Comparison of ENCODE assay signal across 12 cellular contexts in the genomic region with DNA sequence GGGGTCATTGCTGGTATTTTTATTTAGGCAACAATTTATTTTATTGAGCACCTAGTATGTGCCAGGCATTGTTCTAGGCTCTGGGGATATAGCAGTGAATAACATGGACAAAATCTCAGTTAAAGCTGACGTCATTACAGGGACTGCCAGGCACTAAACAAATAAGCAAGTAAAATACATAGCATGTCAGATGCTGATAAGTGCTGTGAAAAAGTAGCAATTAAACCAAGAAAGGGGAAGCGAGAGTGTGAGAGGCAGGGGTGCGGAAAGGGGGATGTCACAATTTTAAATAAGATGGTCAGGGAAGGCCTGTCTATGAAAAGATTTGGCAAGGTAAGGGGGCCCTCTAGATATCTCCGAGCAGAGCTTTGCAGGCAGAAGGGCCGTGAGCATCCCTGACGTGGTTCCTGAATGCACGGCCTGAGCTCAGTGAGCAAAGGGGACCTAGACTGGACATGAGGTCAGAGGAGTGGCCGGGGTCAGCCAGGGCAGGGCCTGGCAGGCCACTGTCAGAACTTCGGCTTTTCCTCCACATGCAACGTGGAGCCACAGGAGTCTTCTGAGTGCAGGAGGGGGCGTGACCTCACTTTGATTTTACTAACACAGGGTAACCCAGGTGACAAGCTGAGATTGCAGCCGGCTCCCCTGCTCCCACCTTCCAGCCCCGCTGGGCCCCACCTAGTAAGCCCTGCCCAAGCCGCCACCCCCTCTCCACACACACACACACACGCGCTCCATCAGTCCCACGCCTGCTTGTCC. TPM values are rescaled to one million over a fixed set of nuclear protein-coding genes. Genes with fewer than 3 reads are reported as not detected.
DNase-seq lines count a peak whose midpoint lies in the region; ATAC-seq and TF ChIP-seq lines count a peak whose summit lies in the region.
"Had no signal": no experiment of that assay in that cellular context is flagged by ENCODE, and none has a peak within 500 bp of the region (broad histone marks: within the 10 kb centered on the region; RNA-seq: fewer than 3 reads in every experiment).

No MANE protein-coding gene starts in this region.

- no peaks in the 10 kb centered on the region for H3K36me3 Mint-ChIP-seq in GM23338 (ENCODE audit: low read depth)

- peaks cover 14% of the 10 kb centered on the region for H3K4me1 Mint-ChIP-seq in GM23338

- no peak for TF ChIP-seq CTCF in GM23338 (conservative IDR thresholded peaks at IDR 0.05; ENCODE audit: low read depth in 2 of 2)
- TF ChIP-seq CTCF in fibroblast of the aortic adventitia (IDR thresholded peaks at IDR 0.05; ENCODE audit: insufficient read depth, low read length): no peak
- TF ChIP-seq CTCF in left lung (IDR thresholded peaks at IDR 0.05): no peak

- intact Hi-C loops in left lung (cut with DNase I): no loop called here

- no peaks in the 10 kb centered on the region for H3K79me2 ChIP-seq in GM23338 (replicated peaks; ENCODE audit: insufficient read depth)

- peaks cover 8% of the 10 kb centered on the region for H3K4me1 ChIP-seq in GM23338 (ENCODE audit: insufficient read depth)
- peaks cover 0 to 64% of the 10 kb centered on the region in 2 donors for H3K4me1 ChIP-seq in left lung

- DNase-seq in GM23338 (ENCODE audit: low spot score) (no peak), KBM-7 (peak; percentile 73), fibroblast of the aortic adventitia (ENCODE audit: low read depth) (peak; percentile 43), NCI-H2196 treated with DMSO at 0.1 percent for 48 hours (lab: John Stamatoyannopoulos, UW; ENCODE audit: unreplicated experiment) (no peak), left lung (no peak)
- DNase-seq: activated effector memory CD4-positive, alpha-beta T cell treated with Interleukin-2 at 50 U/mL for 16 hours; cerebellar nuclear complex; stimulated activated naive CD4-positive, alpha-beta T cell had no signal

- H3K27me3 ChIP-seq in GM23338 (ENCODE audit: insufficient read depth) (no peaks in the 10 kb centered on the region), left lung (peaks cover 0 to 77% of the 10 kb centered on the region in 2 donors)

- H3K9me2 ChIP-seq in GM23338 (ENCODE audit: insufficient read depth): no peaks in the 10 kb centered on the region

- H3K36me3 ChIP-seq in GM23338 (ENCODE audit: insufficient read depth): no peaks in the 10 kb centered on the region
- H3K36me3 ChIP-seq in left lung: no peaks in the 10 kb centered on the region
- H3K36me3 ChIP-seq: gastroesophageal sphincter had no signal

- no peak overlapping the region for H2AFZ ChIP-seq in GM23338

- no peak overlapping the region for H3K4me2 ChIP-seq in GM23338

- H3K9me3 ChIP-seq in left lung: no peaks in the 10 kb centered on the region

- no peaks in the 10 kb centered on the region for H3F3A ChIP-seq in GM23338 (replicated peaks; ENCODE audit: low read depth)

- no peak overlapping the region for H3K4me3 Mint-ChIP-seq in GM23338

- H3K9me3 Mint-ChIP-seq in GM23338: no peaks in the 10 kb centered on the region

- H3K27me3 Mint-ChIP-seq in GM23338 (ENCODE audit: insufficient read depth, low read depth, poor library complexity): peaks cover 12% of the 10 kb centered on the region

- H3K27ac ChIP-seq in GM23338 (ENCODE audit: low read depth) (no peak overlapping the region), left lung (peak overlapping the region in 1 of 2 donors; percentile 37)
- H3K27ac ChIP-seq: gastroesophageal sphincter had no signal

- ATAC-seq in GM18498 (IDR thresholded peaks at IDR 0.05; ENCODE audit: unreplicated experiment): peak; percentile 50
- peak; percentile 48 for ATAC-seq in GM23338
- no peak for ATAC-seq in GM18909 (IDR thresholded peaks at IDR 0.05; ENCODE audit: poor library complexity, unreplicated experiment)
- no peak for ATAC-seq in GM18870 (IDR thresholded peaks at IDR 0.05; ENCODE audit: unreplicated experiment)
- ATAC-seq in left lung: no peak
- ATAC-seq: gastroesophageal sphincter had no signal

- H3K4me3 ChIP-seq in GM23338 (no peak overlapping the region), fibroblast of the aortic adventitia (ENCODE audit: low read depth, low read length) (no peak overlapping the region), left lung (no peak overlapping the region)
- H3K4me3 ChIP-seq: gastroesophageal sphincter had no signal

- in situ Hi-C loops in KBM-7 (cut with MboI; ENCODE audit: low pct_unique_long_range_greater_than_20kb, low sequenced_read_pairs): no loop called here

- no peaks in the 10 kb centered on the region for H4K20me1 ChIP-seq in GM23338 (replicated peaks; ENCODE audit: insufficient read depth)

- H3K27ac Mint-ChIP-seq in GM23338: no peak overlapping the region

TF ChIP-seq in GM23338, 12 proteins besides CTCF, POLR2A, EP300 and RAD21 (continues in another document):
- TF ChIP-seq CREB1 (CRISPR knock-in tag; IDR thresholded peaks at IDR 0.05; ENCODE audit: low read depth) (no peak), REST (IDR thresholded peaks at IDR 0.05; ENCODE audit: unreplicated experiment) (no peak)

RNA-seq across cellular contexts. Expression of gene SIRPA, which starts 24.2 kb away (rescaled TPM):
- total RNA-seq in GM23338 (2014; rRNA removed; shearing (Covaris generic)): 2.9 and 4.2 TPM in 2 replicates
- polyA plus RNA-seq in GM23338 (2016; fragmentation: Nextera tagmentation; extraction: Ambion mirVana): 1.2 and 1.5 TPM in 2 replicates
- 12.2 and 18.3 TPM in 2 replicates for total RNA-seq in fibroblast of the aortic adventitia (ENCODE audit: low replicate concordance)
- 100 to 1,000 TPM in 1 of 2 donors, 10 to 100 TPM in 1; 43.9 to 102 TPM for total RNA-seq in left lung

Comparison
In these comparisons a context has a peak if more than half of its experiments do, and no peak if none do; other contexts are left out.
1. ATAC-seq: peak in GM18498 (single experiment) and GM23338 (single experiment); none in GM18909 (single experiment), GM18870 (single experiment) and left lung (single experiment).
2. DNase-seq: peak in KBM-7 (single experiment) and fibroblast of the aortic adventitia (single experiment); none in GM23338 (single experiment), NCI-H2196 treated with DMSO at 0.1 percent for 48 hours (single experiment) and left lung (0 of 2).